8 cellular contexts compared by ENCODE assay signal in genomic region chr11:67437082-67437821, GRCh38. TPM values are rescaled to one million over a fixed set of nuclear protein-coding genes. Genes with fewer than 3 reads are reported as not detected.
DNase-seq lines count a peak whose midpoint lies in the region; ATAC-seq and TF ChIP-seq lines count a peak whose summit lies in the region.

TSS of gene PTPRCAP (minus strand) at chr11:67437682. CDS start at chr11:67437619, 63 bp downstream.

- H3K9me3 ChIP-seq in BLaER1 treated with 17β-estradiol and CSF1 and Interleukin-3, amounts not matched to agents 10 nM and 100 nM (replicated peaks in 1 of 11), result no peaks in the 10 kb centered on the region
- H3K9me3 ChIP-seq in lung (ENCODE audit: control insufficient read depth in 2 of 2, insufficient read depth in 1 of 2, low read length in 1 of 2) (no peaks in the 10 kb centered on the region), tibial artery (no peaks in the 10 kb centered on the region)

- ATAC-seq in HG03460 (IDR thresholded peaks at IDR 0.05; ENCODE audit: unreplicated experiment), result peak; percentile 36
- ATAC-seq in lung (ENCODE audit: insufficient read depth, low FRiP score), result no peak
- ATAC-seq in GM21737 (IDR thresholded peaks at IDR 0.05; ENCODE audit: unreplicated experiment), result no peak

- WGBS in lung, 2 donors, result 37 to 54% methylated on average over 25 to 27 of the region's 27 CpGs

- H3K4me2 ChIP-seq in BLaER1 treated with 17β-estradiol and CSF1 and Interleukin-3, amounts not matched to agents 10 nM and 100 nM, result peak within 1 kb of the TSS; percentile 88 to 99 (median 98)

- DNase-seq in activated T-cell treated with anti-CD3 and anti-CD28 coated beads for 24 hours (ENCODE audit: low read depth) (peak; percentile 70), lung (ENCODE audit: low spot score) (no peak), tibial artery (no peak), ecto neural progenitor cell (ENCODE audit: low spot score) (no peak), NCI-H82 (lab: John Stamatoyannopoulos, UW) (no peak)

- peaks cover 80 to 98% (median 95%) of the 10 kb centered on the region in 10 experiments for H3K4me1 ChIP-seq in BLaER1 treated with 17β-estradiol and CSF1 and Interleukin-3, amounts not matched to agents 10 nM and 100 nM
- H3K4me1 ChIP-seq in lung (ENCODE audit: control insufficient read depth in 2 of 2, insufficient read depth in 2 of 2, low read length in 2 of 2), result peaks cover 0 to 2% of the 10 kb centered on the region in 2 donors
- H3K4me1 ChIP-seq in tibial artery, result peaks cover 0 to 51% (median 32%) of the 10 kb centered on the region in 4 donors

- intact Hi-C loops in tibial artery (cut with DNase I; ENCODE audit: low total_unique reads), result no loop called here

- H3K9ac ChIP-seq in BLaER1 treated with 17β-estradiol and CSF1 and Interleukin-3, amounts not matched to agents 10 nM and 100 nM, result peak within 1 kb of the TSS; percentile 74 to 94 (median 83)

- no peak for TF ChIP-seq CTCF in lung (IDR thresholded peaks at IDR 0.05; ENCODE audit: control extremely low read depth, extremely low read depth)
- TF ChIP-seq CTCF in tibial artery (IDR thresholded peaks at IDR 0.05), result no peak

- peak within 1 kb of the TSS; percentile 33 to 80 (median 70) for H3K4me3 ChIP-seq in BLaER1 treated with 17β-estradiol and CSF1 and Interleukin-3, amounts not matched to agents 10 nM and 100 nM
- H3K4me3 ChIP-seq in lung (no peak within 1 kb of the TSS), tibial artery (no peak within 1 kb of the TSS)

- H3K27me3 ChIP-seq in BLaER1 treated with 17β-estradiol and CSF1 and Interleukin-3, amounts not matched to agents 10 nM and 100 nM, result no peaks in the 10 kb centered on the region
- H3K27me3 ChIP-seq in lung (ENCODE audit: control insufficient read depth, insufficient read depth), result no peaks in the 10 kb centered on the region
- no peaks in the 10 kb centered on the region for H3K27me3 ChIP-seq in tibial artery

- peak within 1 kb of the TSS; percentile 46 to 97 (median 89); a peak in 21 of 22 replicates for H3K27ac ChIP-seq in BLaER1 treated with 17β-estradiol and CSF1 and Interleukin-3, amounts not matched to agents 10 nM and 100 nM
- H3K27ac ChIP-seq in lung (ENCODE audit: low read depth in 1 of 2, low read length in 1 of 2), result no peak within 1 kb of the TSS
- peak within 1 kb of the TSS; percentile 51 to 71 for H3K27ac ChIP-seq in tibial artery

- peaks cover 39 to 86% (median 43%) of the 10 kb centered on the region in 11 experiments for H3K36me3 ChIP-seq in BLaER1 treated with 17β-estradiol and CSF1 and Interleukin-3, amounts not matched to agents 10 nM and 100 nM
- H3K36me3 ChIP-seq in lung (ENCODE audit: control insufficient read depth in 2 of 2, insufficient read depth in 2 of 2, low read length in 2 of 2) (peaks cover 0 to 79% of the 10 kb centered on the region in 2 donors), tibial artery (peaks cover 13 to 99% (median 79%) of the 10 kb centered on the region in 3 donors)

- peaks cover 38 to 85% (median 59%) of the 10 kb centered on the region in 11 experiments; a peak in 21 of 22 replicates for H4K20me1 ChIP-seq in BLaER1 treated with 17β-estradiol and CSF1 and Interleukin-3, amounts not matched to agents 10 nM and 100 nM

RNA-seq across cellular contexts. Expression of gene PTPRCAP, which starts in this region (rescaled TPM):
- total RNA-seq in lung, result 10 to 100 TPM in 1 of 2 donors, 1 to 10 TPM in 1; 8.8 to 13.7 TPM
- polyA plus RNA-seq in lung, result 10 to 100 TPM; 10.8 to 19.0 TPM

Comparison
In these comparisons a context has a peak if more than half of its experiments do, and no peak if none do; other contexts are left out.
1. H3K27ac ChIP-seq: peak in BLaER1 treated with 17β-estradiol and CSF1 and Interleukin-3, amounts not matched to agents 10 nM and 100 nM (11 of 11) and tibial artery (2 of 2); none in lung (0 of 2).
2. H3K4me3 ChIP-seq: peak in BLaER1 treated with 17β-estradiol and CSF1 and Interleukin-3, amounts not matched to agents 10 nM and 100 nM (10 of 10); none in lung (single experiment) and tibial artery (0 of 2).